Comparison of ENCODE assay signal across 20 cellular contexts in the genomic region with DNA sequence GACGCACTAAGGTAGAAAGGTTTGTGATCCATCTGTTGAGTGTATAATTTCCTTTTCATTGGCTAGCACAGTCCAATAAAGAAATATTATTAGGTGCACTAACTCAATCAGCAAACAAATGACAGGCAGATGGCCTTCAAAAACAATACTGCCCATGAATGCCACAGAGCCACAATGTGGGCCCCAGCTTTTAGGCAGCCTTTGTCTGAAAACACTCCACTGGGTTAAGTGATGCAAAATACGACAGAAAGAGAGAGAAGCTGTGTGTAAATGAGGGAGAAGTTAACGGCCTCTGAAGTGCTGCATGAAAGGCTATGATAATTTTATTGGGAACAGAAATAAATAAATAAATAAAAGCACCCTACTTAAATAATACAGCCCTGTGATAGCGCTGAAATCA.
DNase-seq lines count a peak whose midpoint lies in the region; ATAC-seq and TF ChIP-seq lines count a peak whose summit lies in the region.
"Had no signal": no experiment of that assay in that cellular context is flagged by ENCODE, and none has a peak within 500 bp of the region (broad histone marks: within the 10 kb centered on the region; RNA-seq: fewer than 3 reads in every experiment).

No MANE protein-coding gene starts in this region.

- H3K4me2 ChIP-seq in GM23248 (ENCODE audit: unreplicated experiment): no peak overlapping the region
- H3K4me2 ChIP-seq: BLaER1 treated with 17β-estradiol and CSF1 and Interleukin-3, amounts not matched to agents 10 nM and 100 nM had no signal

- H3K9me3 ChIP-seq in prostate gland (no peaks in the 10 kb centered on the region), GM23248 (ENCODE audit: low read depth) (no peaks in the 10 kb centered on the region)
- H3K9me3 ChIP-seq: BLaER1 treated with 17β-estradiol and CSF1 and Interleukin-3, amounts not matched to agents 10 nM and 100 nM; MG63 had no signal

- H3K4me1 Mint-ChIP-seq in endothelial cell (ENCODE audit: unreplicated experiment): peaks cover 43% of the 10 kb centered on the region

- no peak overlapping the region for H2AFZ ChIP-seq in GM23248

- H3K4me3 Mint-ChIP-seq in endothelial cell (ENCODE audit: unreplicated experiment): no peak overlapping the region

- 33% methylated on average over 4 of the region's 4 CpGs for WGBS in prostate gland
- 17 to 18% methylated on average over 4 of the region's 4 CpGs for WGBS in GM23248 (ENCODE audit: low coverage in 1 of 2, low lambda C conversion rate in 2 of 2, missing lambda C conversion rate in 2 of 2), 2 experiments

- H3K27me3 Mint-ChIP-seq in endothelial cell (ENCODE audit: unreplicated experiment): peaks cover 2% of the 10 kb centered on the region

- in situ Hi-C loops in GM23248 (cut with MboI): no loop called here

- H3K36me3 ChIP-seq in prostate gland (no peaks in the 10 kb centered on the region), GM23248 (ENCODE audit: low read depth) (no peaks in the 10 kb centered on the region)
- H3K36me3 ChIP-seq: BLaER1 treated with 17β-estradiol and CSF1 and Interleukin-3, amounts not matched to agents 10 nM and 100 nM; MG63 had no signal

- H3K36me3 Mint-ChIP-seq in endothelial cell (ENCODE audit: low read depth, unreplicated experiment): no peaks in the 10 kb centered on the region

- peak overlapping the region; percentile 90 for H3K27ac Mint-ChIP-seq in endothelial cell (ENCODE audit: unreplicated experiment)

- H3K4me1 ChIP-seq in prostate gland (replicated peaks) (no peaks in the 10 kb centered on the region), GM23248 (ENCODE audit: insufficient read depth) (no peaks in the 10 kb centered on the region)

- peak; percentile 98 for DNase-seq in DMS153 (lab: John Stamatoyannopoulos, UW)
- DNase-seq in NCI-H128 (lab: John Stamatoyannopoulos, UW; ENCODE audit: unreplicated experiment): peak; percentile 29
- DNase-seq in NCI-H2107 treated with DMSO at 0.1 percent for 48 hours (lab: John Stamatoyannopoulos, UW; ENCODE audit: unreplicated experiment): peak; percentile 66
- no peak for DNase-seq in endothelial cell (ENCODE audit: low spot score)
- no peak for DNase-seq in prostate gland (ENCODE audit: low spot score)
- DNase-seq in EL: no peak
- no peak for DNase-seq in GM23248
- DNase-seq: 8988T, DMS 273 treated with DMSO at 0.1 percent for 48 hours, H9, KG1, MG63, NCI-H1694, NCI-H2227 treated with DMSO at 0.1 percent for 48 hours, NCI-H524 treated with DMSO at 0.1 percent for 48 hours had no signal

- no peaks in the 10 kb centered on the region for H3K9me3 Mint-ChIP-seq in endothelial cell (ENCODE audit: unreplicated experiment)
- H3K9me3 Mint-ChIP-seq: H9 had no signal

- H3K27ac ChIP-seq in prostate gland (no peak overlapping the region), GM23248 (no peak overlapping the region)
- H3K27ac ChIP-seq: BLaER1 treated with 17β-estradiol and CSF1 and Interleukin-3, amounts not matched to agents 10 nM and 100 nM; SK-N-MC had no signal

- no peaks in the 10 kb centered on the region for H3F3A ChIP-seq in GM23248 (ENCODE audit: insufficient read depth)

- H3K27me3 ChIP-seq in prostate gland (replicated peaks; ENCODE audit: insufficient read depth): no peaks in the 10 kb centered on the region
- no peaks in the 10 kb centered on the region for H3K27me3 ChIP-seq in GM23248 (replicated peaks; ENCODE audit: insufficient read depth)
- H3K27me3 ChIP-seq: BLaER1 treated with 17β-estradiol and CSF1 and Interleukin-3, amounts not matched to agents 10 nM and 100 nM; MG63 had no signal

- intact Hi-C loops in prostate gland (cut with DNase I): no loop called here

- TF ChIP-seq CTCF in endothelial cell (IDR thresholded peaks at IDR 0.05; ENCODE audit: unreplicated experiment): no peak
- TF ChIP-seq CTCF in prostate gland (IDR thresholded peaks at IDR 0.05): no peak

- no peaks in the 10 kb centered on the region for H4K20me1 ChIP-seq in GM23248 (ENCODE audit: insufficient read depth)
- H4K20me1 ChIP-seq: BLaER1 treated with 17β-estradiol and CSF1 and Interleukin-3, amounts not matched to agents 10 nM and 100 nM had no signal

- H3K79me2 ChIP-seq in GM23248 (ENCODE audit: insufficient read depth): no peaks in the 10 kb centered on the region

- TF ChIP-seq POLR2A in prostate gland (IDR thresholded peaks at IDR 0.05): no peak

- no peak for ATAC-seq in HG03354 (IDR thresholded peaks at IDR 0.05; ENCODE audit: poor library complexity, severe bottlenecking, unreplicated experiment)
- ATAC-seq: Panc1, Right ventricle myocardium inferior had no signal

- H3K4me3 ChIP-seq in prostate gland: no peak overlapping the region
- H3K4me3 ChIP-seq in GM23248: no peak overlapping the region
- H3K4me3 ChIP-seq: BLaER1 treated with 17β-estradiol and CSF1 and Interleukin-3, amounts not matched to agents 10 nM and 100 nM; MG63; SK-N-MC had no signal

- no peaks in the 10 kb centered on the region for H3K9me2 ChIP-seq in GM23248 (ENCODE audit: insufficient read depth)

- H3K9ac ChIP-seq in GM23248: no peak overlapping the region
- H3K9ac ChIP-seq: BLaER1 treated with 17β-estradiol and CSF1 and Interleukin-3, amounts not matched to agents 10 nM and 100 nM had no signal

Comparison
In these comparisons a context has a peak if more than half of its experiments do, and no peak if none do; other contexts are left out.
1. DNase-seq: peak in DMS153 (single experiment), NCI-H128 (single experiment) and NCI-H2107 treated with DMSO at 0.1 percent for 48 hours (single experiment); none in endothelial cell (single experiment), prostate gland (single experiment), EL (single experiment) and GM23248 (single experiment).